In genomic region chr17:68576137-68576536, GRCh38 we compare ENCODE assay signal across 2 cellular contexts.
TF ChIP-seq lines count a peak whose summit lies in the region.

No MANE protein-coding gene starts in this region.

TF ChIP-seq in HepG2, 621 proteins besides CTCF, POLR2A, EP300 and RAD21:
- TF ChIP-seq ZNF737 (CRISPR knock-in tag; IDR thresholded peaks at IDR 0.05; ENCODE audit: borderline replicate concordance) (no peak), ZNF629 (CRISPR knock-in tag; conservative IDR thresholded peaks at IDR 0.05) (peak; percentile 93), ZMYM3 (CRISPR knock-in tag; IDR thresholded peaks at IDR 0.05) (peak; percentile 79), ZNF251 (CRISPR knock-in tag; IDR thresholded peaks at IDR 0.05) (no peak), ZNF788 (CRISPR knock-in tag; IDR thresholded peaks at IDR 0.05; ENCODE audit: borderline replicate concordance) (no peak), RXRB (CRISPR knock-in tag; IDR thresholded peaks at IDR 0.05; ENCODE audit: borderline replicate concordance) (no peak), FOXO4 (CRISPR knock-in tag; conservative IDR thresholded peaks at IDR 0.05) (0 out of 2 replicates have a peak, but pooled peaks have one; percentile 19), ZMYM2 (CRISPR knock-in tag; IDR thresholded peaks at IDR 0.05) (0 out of 2 replicates have a peak, but pooled peaks have one; percentile 25), ZNF646 (CRISPR knock-in tag; IDR thresholded peaks at IDR 0.05) (no peak), KLF13 (CRISPR knock-in tag; IDR thresholded peaks at IDR 0.05) (peak; percentile 37; the same call in 1 of the 2 replicates), NRL (CRISPR knock-in tag; IDR thresholded peaks at IDR 0.05; ENCODE audit: borderline replicate concordance) (0 out of 2 replicates have a peak, but pooled peaks have one; percentile 34), ZNF792 (CRISPR knock-in tag; IDR thresholded peaks at IDR 0.05) (no peak), KDM1A (CRISPR knock-in tag; IDR thresholded peaks at IDR 0.05) (peak; percentile 75; the same call in 1 of the 2 replicates)

TF ChIP-seq in K562, 482 proteins besides CTCF, POLR2A, EP300 and RAD21:
- TF ChIP-seq ESRRA (IDR thresholded peaks at IDR 0.05; ENCODE audit: borderline replicate concordance, low read depth) (peak; percentile 44; the same call in 1 of the 2 replicates), MTF1 (CRISPR knock-in tag; IDR thresholded peaks at IDR 0.05; ENCODE audit: borderline replicate concordance) (no peak), NR2F6 (CRISPR knock-in tag; IDR thresholded peaks at IDR 0.05) (no peak), ZNF146 (CRISPR knock-in tag; IDR thresholded peaks at IDR 0.05; ENCODE audit: unreplicated experiment) (no peak), RCOR1 (IDR thresholded peaks at IDR 0.05; ENCODE audit: borderline replicate concordance in 1 of 2, low read depth in 2 of 2, low read length in 2 of 2) (no peak)
